In genomic region chr4:2273657-2274319, GRCh38 we compare ENCODE assay signal across 2 cellular contexts.
TF ChIP-seq lines count a peak whose summit lies in the region.

No MANE protein-coding gene starts in this region.

TF ChIP-seq in HepG2, 621 proteins besides CTCF, POLR2A, EP300 and RAD21:
- TF ChIP-seq ZMYM2 (CRISPR knock-in tag; IDR thresholded peaks at IDR 0.05) (no peak), ZNF160 (CRISPR knock-in tag; IDR thresholded peaks at IDR 0.05) (no peak), ZFP37 (CRISPR knock-in tag; IDR thresholded peaks at IDR 0.05; ENCODE audit: borderline replicate concordance) (no peak), ZNF607 (CRISPR knock-in tag; IDR thresholded peaks at IDR 0.05; ENCODE audit: borderline replicate concordance) (no peak), SNAPC4 (CRISPR knock-in tag; IDR thresholded peaks at IDR 0.05) (no peak), ZNF678 (CRISPR knock-in tag; IDR thresholded peaks at IDR 0.05) (no peak), CC2D1A (CRISPR knock-in tag; IDR thresholded peaks at IDR 0.05) (no peak), WIZ (CRISPR knock-in tag; IDR thresholded peaks at IDR 0.05) (no peak), RFX1 (IDR thresholded peaks at IDR 0.05) (no peak), CCAR2 (optimal IDR thresholded peaks at IDR 0.05; ENCODE audit: low read depth, low read length) (no peak), ATAD3A (CRISPR knock-in tag; IDR thresholded peaks at IDR 0.05) (no peak)

TF ChIP-seq in K562, 482 proteins besides CTCF, POLR2A, EP300 and RAD21 (continues in another document):
- TF ChIP-seq ZNF3 (CRISPR knock-in tag; IDR thresholded peaks at IDR 0.05): no peak
- no peak for TF ChIP-seq ZFP91 (CRISPR knock-in tag; IDR thresholded peaks at IDR 0.05)
- TF ChIP-seq ARID3B (CRISPR knock-in tag; IDR thresholded peaks at IDR 0.05; ENCODE audit: borderline replicate concordance): no peak
- peak; percentile 79 for TF ChIP-seq ARID1B (IDR thresholded peaks at IDR 0.05)
- no peak for TF ChIP-seq MLLT1 (IDR thresholded peaks at IDR 0.05)
- TF ChIP-seq BACH1 (tag; IDR thresholded peaks at IDR 0.05): no peak
- no peak for TF ChIP-seq BCLAF1 (IDR thresholded peaks at IDR 0.05; ENCODE audit: borderline replicate concordance in 1 of 2, control insufficient read depth in 1 of 2, low read depth in 2 of 2, low read length in 1 of 2)
- TF ChIP-seq DNMT1 (IDR thresholded peaks at IDR 0.05): no peak
- TF ChIP-seq NFIC (IDR thresholded peaks at IDR 0.05): peak; percentile 73
- TF ChIP-seq DPF2 (IDR thresholded peaks at IDR 0.05): 0 out of 2 replicates have a peak, but pooled peaks have one; percentile 48
- TF ChIP-seq ZNF830 (CRISPR knock-in tag; IDR thresholded peaks at IDR 0.05): no peak
- TF ChIP-seq KAT7 (CRISPR knock-in tag; IDR thresholded peaks at IDR 0.05; ENCODE audit: borderline replicate concordance): no peak
- TF ChIP-seq POLR2AphosphoS5 (IDR thresholded peaks at IDR 0.05; ENCODE audit: control insufficient read depth, insufficient read depth, low read depth, low read length): peak; percentile 56; the same call in 1 of the 2 replicates
- no peak for TF ChIP-seq ZBTB8A (IDR thresholded peaks at IDR 0.05; ENCODE audit: partially characterized antibody)
- TF ChIP-seq GATAD2B (IDR thresholded peaks at IDR 0.05; ENCODE audit: borderline replicate concordance): peak; percentile 80; the same call in 1 of the 2 replicates
- 0 out of 2 replicates have a peak, but pooled peaks have one; percentile 33 for TF ChIP-seq ZBTB2 (IDR thresholded peaks at IDR 0.05)
- TF ChIP-seq CGGBP1 (CRISPR knock-in tag; IDR thresholded peaks at IDR 0.05): no peak
- TF ChIP-seq RB1 (IDR thresholded peaks at IDR 0.05; ENCODE audit: low read depth): no peak
- TF ChIP-seq TGIF2 (CRISPR knock-in tag; IDR thresholded peaks at IDR 0.05): no peak
- TF ChIP-seq ZBTB17 (CRISPR knock-in tag; IDR thresholded peaks at IDR 0.05): no peak
- peak; percentile 26 to 44; a peak in 2 of 4 replicates for TF ChIP-seq KDM1A (IDR thresholded peaks at IDR 0.05)
- 0 out of 2 replicates have a peak, but pooled peaks have one; percentile 34 for TF ChIP-seq MGA (IDR thresholded peaks at IDR 0.05)
